Comparison of ENCODE assay signal across 14 cellular contexts in the genomic region with DNA sequence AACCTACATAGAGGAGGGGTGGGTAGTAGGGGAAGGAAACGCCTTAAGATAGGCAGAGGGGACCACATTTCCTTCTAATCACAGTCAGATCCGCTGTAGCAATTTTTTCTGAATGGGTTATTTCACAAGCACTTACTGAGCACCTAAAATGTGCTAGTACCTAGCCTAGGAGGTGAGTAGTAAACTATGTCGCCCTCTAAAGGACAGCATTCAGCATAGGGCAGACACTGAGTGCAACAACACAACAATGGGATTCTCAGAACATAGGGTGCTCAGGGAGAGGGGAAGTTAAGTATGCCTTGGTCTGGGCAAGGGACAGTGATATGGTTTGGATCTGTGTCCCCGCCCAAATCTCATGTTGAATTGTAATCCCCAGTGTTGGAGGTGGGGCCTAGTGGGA.
DNase-seq lines count a peak whose midpoint lies in the region; ATAC-seq and TF ChIP-seq lines count a peak whose summit lies in the region.
"Had no signal": no experiment of that assay in that cellular context is flagged by ENCODE, and none has a peak within 500 bp of the region (broad histone marks: within the 10 kb centered on the region; RNA-seq: fewer than 3 reads in every experiment).

No MANE protein-coding gene starts in this region.

- no peaks in the 10 kb centered on the region for H4K20me1 ChIP-seq in neural progenitor cell (ENCODE audit: low read depth)

- H3K79me2 ChIP-seq in neural progenitor cell (ENCODE audit: low read depth), result no peaks in the 10 kb centered on the region

- no peaks in the 10 kb centered on the region for H3F3A ChIP-seq in neural progenitor cell (ENCODE audit: low read depth)

- peak; percentile 29 for DNase-seq in NCI-H82 (lab: John Stamatoyannopoulos, UW)
- DNase-seq in NCI-H82 treated with DMSO at 0.1 percent for 48 hours (lab: John Stamatoyannopoulos, UW; ENCODE audit: unreplicated experiment), result no peak
- peak; percentile 23 for DNase-seq in KBM-7
- peak; percentile 81 for DNase-seq in SW480 (ENCODE audit: low spot score)
- DNase-seq in neural progenitor cell (ENCODE audit: low spot score), result no peak
- DNase-seq in activated naive CD4-positive, alpha-beta T cell treated with Interleukin-2 at 50 U/mL for 16 hours, result no peak
- DNase-seq: ACHN; activated CD4-positive, alpha-beta T cell treated with anti-CD3 and anti-CD28 coated beads, Interleukin-2, amount 50 U/mL, for 48 hours; activated gamma-delta T cell treated with Interleukin-2 at 50 U/mL for 16 hours; ovary; stimulated activated CD8-positive, alpha-beta memory T cell treated with anti-CD3 and anti-CD28 coated beads, Interleukin-4, amount 100 ng/mL, for 48 hours had no signal

- no peak overlapping the region for H3K4me2 ChIP-seq in neural progenitor cell

- no peak overlapping the region for H3K9ac ChIP-seq in neural progenitor cell

- no peaks in the 10 kb centered on the region for H3K9me3 ChIP-seq in neural progenitor cell (ENCODE audit: low read depth)
- H3K9me3 ChIP-seq: ovary had no signal

- no peaks in the 10 kb centered on the region for H3K4me1 ChIP-seq in neural progenitor cell

- no peak overlapping the region for H3K4me3 Mint-ChIP-seq in neural progenitor cell

- H3K27me3 ChIP-seq in neural progenitor cell, result no peaks in the 10 kb centered on the region
- H3K27me3 ChIP-seq: ovary had no signal

- H3K4me1 Mint-ChIP-seq in neural progenitor cell, result peaks cover 3% of the 10 kb centered on the region

- peaks cover 11% of the 10 kb centered on the region for H3K9me3 Mint-ChIP-seq in neural progenitor cell

- H3K36me3 Mint-ChIP-seq in neural progenitor cell, result peaks cover 2% of the 10 kb centered on the region

- no peaks in the 10 kb centered on the region for H3K36me3 ChIP-seq in neural progenitor cell
- H3K36me3 ChIP-seq: ovary had no signal

- ATAC-seq in GM19463 (IDR thresholded peaks at IDR 0.05; ENCODE audit: unreplicated experiment), result no peak
- no peak for ATAC-seq in GM21381 (IDR thresholded peaks at IDR 0.05; ENCODE audit: unreplicated experiment)

- H2AFZ ChIP-seq in neural progenitor cell (replicated peaks), result no peak overlapping the region

- no peak overlapping the region for H3K27ac ChIP-seq in neural progenitor cell
- H3K27ac ChIP-seq: epithelial cell of prostate, ovary had no signal

- in situ Hi-C loops in KBM-7 (cut with MboI; ENCODE audit: low pct_unique_long_range_greater_than_20kb, low sequenced_read_pairs), result no loop called here

- no peaks in the 10 kb centered on the region for H3K27me3 Mint-ChIP-seq in neural progenitor cell (ENCODE audit: insufficient read depth, low read depth)

- H3K4me3 ChIP-seq in neural progenitor cell, result no peak overlapping the region
- H3K4me3 ChIP-seq: ovary had no signal

- TF ChIP-seq CTCF in neural progenitor cell (IDR thresholded peaks at IDR 0.05), result peak; percentile 29

- H3K27ac Mint-ChIP-seq in neural progenitor cell, result no peak overlapping the region

Comparison
In these comparisons a context has a peak if more than half of its experiments do, and no peak if none do; other contexts are left out.
1. DNase-seq: peak in NCI-H82 (single experiment), KBM-7 (single experiment) and SW480 (single experiment); none in NCI-H82 treated with DMSO at 0.1 percent for 48 hours (single experiment), neural progenitor cell (single experiment) and activated naive CD4-positive, alpha-beta T cell treated with Interleukin-2 at 50 U/mL for 16 hours (single experiment).